ENCODE assay signal across 1 cellular context in the genomic region with DNA sequence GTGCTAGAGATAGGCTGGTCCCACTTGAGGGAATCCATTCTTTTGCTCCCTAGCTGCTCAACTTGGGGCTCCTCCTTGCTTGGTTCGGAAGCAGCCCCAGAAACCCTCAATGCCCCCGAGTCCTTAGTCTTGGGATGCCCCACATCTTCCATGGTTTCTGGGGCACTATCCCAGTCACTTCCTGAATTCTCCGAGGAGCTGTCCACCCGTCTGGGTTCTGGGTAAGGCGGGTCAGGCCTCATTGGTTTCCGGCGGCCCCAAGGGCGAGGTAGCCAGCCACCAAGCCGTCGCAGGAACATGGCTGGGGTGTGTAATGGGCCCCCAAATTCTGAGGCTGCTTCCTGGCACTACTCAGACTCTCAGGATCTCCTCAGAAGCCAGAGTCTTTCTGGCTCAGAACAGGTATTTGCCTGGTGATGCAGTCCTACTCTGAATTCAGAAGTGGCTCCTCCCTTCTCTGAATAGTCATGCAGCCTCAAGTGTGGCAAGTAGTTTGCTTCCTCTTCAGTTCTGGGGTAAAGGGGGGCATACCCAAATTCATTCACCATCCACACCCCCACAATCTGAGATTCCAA.
TF ChIP-seq lines count a peak whose summit lies in the region.

No MANE protein-coding gene starts in this region.

TF ChIP-seq in K562, 482 proteins besides CTCF, POLR2A, EP300 and RAD21 (continued from another document and continues in another):
- TF ChIP-seq, protein P1, sequence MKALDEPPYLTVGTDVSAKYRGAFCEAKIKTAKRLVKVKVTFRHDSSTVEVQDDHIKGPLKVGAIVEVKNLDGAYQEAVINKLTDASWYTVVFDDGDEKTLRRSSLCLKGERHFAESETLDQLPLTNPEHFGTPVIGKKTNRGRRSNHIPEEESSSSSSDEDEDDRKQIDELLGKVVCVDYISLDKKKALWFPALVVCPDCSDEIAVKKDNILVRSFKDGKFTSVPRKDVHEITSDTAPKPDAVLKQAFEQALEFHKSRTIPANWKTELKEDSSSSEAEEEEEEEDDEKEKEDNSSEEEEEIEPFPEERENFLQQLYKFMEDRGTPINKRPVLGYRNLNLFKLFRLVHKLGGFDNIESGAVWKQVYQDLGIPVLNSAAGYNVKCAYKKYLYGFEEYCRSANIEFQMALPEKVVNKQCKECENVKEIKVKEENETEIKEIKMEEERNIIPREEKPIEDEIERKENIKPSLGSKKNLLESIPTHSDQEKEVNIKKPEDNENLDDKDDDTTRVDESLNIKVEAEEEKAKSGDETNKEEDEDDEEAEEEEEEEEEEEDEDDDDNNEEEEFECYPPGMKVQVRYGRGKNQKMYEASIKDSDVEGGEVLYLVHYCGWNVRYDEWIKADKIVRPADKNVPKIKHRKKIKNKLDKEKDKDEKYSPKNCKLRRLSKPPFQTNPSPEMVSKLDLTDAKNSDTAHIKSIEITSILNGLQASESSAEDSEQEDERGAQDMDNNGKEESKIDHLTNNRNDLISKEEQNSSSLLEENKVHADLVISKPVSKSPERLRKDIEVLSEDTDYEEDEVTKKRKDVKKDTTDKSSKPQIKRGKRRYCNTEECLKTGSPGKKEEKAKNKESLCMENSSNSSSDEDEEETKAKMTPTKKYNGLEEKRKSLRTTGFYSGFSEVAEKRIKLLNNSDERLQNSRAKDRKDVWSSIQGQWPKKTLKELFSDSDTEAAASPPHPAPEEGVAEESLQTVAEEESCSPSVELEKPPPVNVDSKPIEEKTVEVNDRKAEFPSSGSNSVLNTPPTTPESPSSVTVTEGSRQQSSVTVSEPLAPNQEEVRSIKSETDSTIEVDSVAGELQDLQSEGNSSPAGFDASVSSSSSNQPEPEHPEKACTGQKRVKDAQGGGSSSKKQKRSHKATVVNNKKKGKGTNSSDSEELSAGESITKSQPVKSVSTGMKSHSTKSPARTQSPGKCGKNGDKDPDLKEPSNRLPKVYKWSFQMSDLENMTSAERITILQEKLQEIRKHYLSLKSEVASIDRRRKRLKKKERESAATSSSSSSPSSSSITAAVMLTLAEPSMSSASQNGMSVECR (CRISPR knock-in tag; IDR thresholded peaks at IDR 0.05), result peak; percentile 75; the same call in 1 of the 2 replicates
- no peak for TF ChIP-seq SLC30A9 (CRISPR knock-in tag; IDR thresholded peaks at IDR 0.05)
- TF ChIP-seq ETV6 (IDR thresholded peaks at IDR 0.05; ENCODE audit: borderline replicate concordance in 1 of 2, low read depth in 2 of 2, low read length in 1 of 2), result no peak
- TF ChIP-seq ETV6 (CRISPR knock-in tag; IDR thresholded peaks at IDR 0.05; ENCODE audit: borderline replicate concordance), result peak; percentile 6; the same call in 1 of the 2 replicates
- no peak for TF ChIP-seq SMAD2 (IDR thresholded peaks at IDR 0.05; ENCODE audit: low read depth, low read length)
- peak; percentile 53; the same call in 1 of the 2 replicates for TF ChIP-seq ZNF717 (CRISPR knock-in tag; IDR thresholded peaks at IDR 0.05)
- TF ChIP-seq NR2C2 (CRISPR knock-in tag; IDR thresholded peaks at IDR 0.05), result no peak
- no peak for TF ChIP-seq NR2C2 (tag; IDR thresholded peaks at IDR 0.05)
- no peak for TF ChIP-seq SMARCA5 (IDR thresholded peaks at IDR 0.05)
- no peak for TF ChIP-seq NFE2 (IDR thresholded peaks at IDR 0.05; ENCODE audit: low read depth)
- TF ChIP-seq BMI1 (IDR thresholded peaks at IDR 0.05; ENCODE audit: low read length), result no peak
- TF ChIP-seq, protein P2, sequence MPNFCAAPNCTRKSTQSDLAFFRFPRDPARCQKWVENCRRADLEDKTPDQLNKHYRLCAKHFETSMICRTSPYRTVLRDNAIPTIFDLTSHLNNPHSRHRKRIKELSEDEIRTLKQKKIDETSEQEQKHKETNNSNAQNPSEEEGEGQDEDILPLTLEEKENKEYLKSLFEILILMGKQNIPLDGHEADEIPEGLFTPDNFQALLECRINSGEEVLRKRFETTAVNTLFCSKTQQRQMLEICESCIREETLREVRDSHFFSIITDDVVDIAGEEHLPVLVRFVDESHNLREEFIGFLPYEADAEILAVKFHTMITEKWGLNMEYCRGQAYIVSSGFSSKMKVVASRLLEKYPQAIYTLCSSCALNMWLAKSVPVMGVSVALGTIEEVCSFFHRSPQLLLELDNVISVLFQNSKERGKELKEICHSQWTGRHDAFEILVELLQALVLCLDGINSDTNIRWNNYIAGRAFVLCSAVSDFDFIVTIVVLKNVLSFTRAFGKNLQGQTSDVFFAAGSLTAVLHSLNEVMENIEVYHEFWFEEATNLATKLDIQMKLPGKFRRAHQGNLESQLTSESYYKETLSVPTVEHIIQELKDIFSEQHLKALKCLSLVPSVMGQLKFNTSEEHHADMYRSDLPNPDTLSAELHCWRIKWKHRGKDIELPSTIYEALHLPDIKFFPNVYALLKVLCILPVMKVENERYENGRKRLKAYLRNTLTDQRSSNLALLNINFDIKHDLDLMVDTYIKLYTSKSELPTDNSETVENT (CRISPR knock-in tag; IDR thresholded peaks at IDR 0.05), result peak; percentile 16; the same call in 1 of the 2 replicates
- no peak for TF ChIP-seq ZNF785 (CRISPR knock-in tag; IDR thresholded peaks at IDR 0.05)
- TF ChIP-seq, protein P3, sequence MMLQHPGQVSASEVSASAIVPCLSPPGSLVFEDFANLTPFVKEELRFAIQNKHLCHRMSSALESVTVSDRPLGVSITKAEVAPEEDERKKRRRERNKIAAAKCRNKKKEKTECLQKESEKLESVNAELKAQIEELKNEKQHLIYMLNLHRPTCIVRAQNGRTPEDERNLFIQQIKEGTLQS (IDR thresholded peaks at IDR 0.05), result no peak
- TF ChIP-seq, protein P3 (CRISPR knock-in tag; conservative IDR thresholded peaks at IDR 0.05), result peak; percentile 28; the same call in 1 of the 2 replicates
- TF ChIP-seq FOXJ2 (tag; IDR thresholded peaks at IDR 0.05), result no peak
- no peak for TF ChIP-seq HNRNPLL (IDR thresholded peaks at IDR 0.05; ENCODE audit: low read depth, low read length, poor library complexity, severe bottlenecking)
- TF ChIP-seq, protein P4, sequence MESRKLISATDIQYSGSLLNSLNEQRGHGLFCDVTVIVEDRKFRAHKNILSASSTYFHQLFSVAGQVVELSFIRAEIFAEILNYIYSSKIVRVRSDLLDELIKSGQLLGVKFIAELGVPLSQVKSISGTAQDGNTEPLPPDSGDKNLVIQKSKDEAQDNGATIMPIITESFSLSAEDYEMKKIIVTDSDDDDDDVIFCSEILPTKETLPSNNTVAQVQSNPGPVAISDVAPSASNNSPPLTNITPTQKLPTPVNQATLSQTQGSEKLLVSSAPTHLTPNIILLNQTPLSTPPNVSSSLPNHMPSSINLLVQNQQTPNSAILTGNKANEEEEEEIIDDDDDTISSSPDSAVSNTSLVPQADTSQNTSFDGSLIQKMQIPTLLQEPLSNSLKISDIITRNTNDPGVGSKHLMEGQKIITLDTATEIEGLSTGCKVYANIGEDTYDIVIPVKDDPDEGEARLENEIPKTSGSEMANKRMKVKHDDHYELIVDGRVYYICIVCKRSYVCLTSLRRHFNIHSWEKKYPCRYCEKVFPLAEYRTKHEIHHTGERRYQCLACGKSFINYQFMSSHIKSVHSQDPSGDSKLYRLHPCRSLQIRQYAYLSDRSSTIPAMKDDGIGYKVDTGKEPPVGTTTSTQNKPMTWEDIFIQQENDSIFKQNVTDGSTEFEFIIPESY (CRISPR knock-in tag; IDR thresholded peaks at IDR 0.05), result 0 out of 2 replicates have a peak, but pooled peaks have one; percentile 5
- TF ChIP-seq, protein P5, sequence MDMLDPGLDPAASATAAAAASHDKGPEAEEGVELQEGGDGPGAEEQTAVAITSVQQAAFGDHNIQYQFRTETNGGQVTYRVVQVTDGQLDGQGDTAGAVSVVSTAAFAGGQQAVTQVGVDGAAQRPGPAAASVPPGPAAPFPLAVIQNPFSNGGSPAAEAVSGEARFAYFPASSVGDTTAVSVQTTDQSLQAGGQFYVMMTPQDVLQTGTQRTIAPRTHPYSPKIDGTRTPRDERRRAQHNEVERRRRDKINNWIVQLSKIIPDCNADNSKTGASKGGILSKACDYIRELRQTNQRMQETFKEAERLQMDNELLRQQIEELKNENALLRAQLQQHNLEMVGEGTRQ (CRISPR knock-in tag; IDR thresholded peaks at IDR 0.05), result no peak
- TF ChIP-seq NFYB (IDR thresholded peaks at IDR 0.05; ENCODE audit: extremely low read depth, insufficient read length), result no peak
- no peak for TF ChIP-seq TRIM28 (IDR thresholded peaks at IDR 0.05)
- TF ChIP-seq SMC3 (conservative IDR thresholded peaks at IDR 0.05; ENCODE audit: insufficient read depth, low read depth, low read length), result no peak
- TF ChIP-seq, protein P6, sequence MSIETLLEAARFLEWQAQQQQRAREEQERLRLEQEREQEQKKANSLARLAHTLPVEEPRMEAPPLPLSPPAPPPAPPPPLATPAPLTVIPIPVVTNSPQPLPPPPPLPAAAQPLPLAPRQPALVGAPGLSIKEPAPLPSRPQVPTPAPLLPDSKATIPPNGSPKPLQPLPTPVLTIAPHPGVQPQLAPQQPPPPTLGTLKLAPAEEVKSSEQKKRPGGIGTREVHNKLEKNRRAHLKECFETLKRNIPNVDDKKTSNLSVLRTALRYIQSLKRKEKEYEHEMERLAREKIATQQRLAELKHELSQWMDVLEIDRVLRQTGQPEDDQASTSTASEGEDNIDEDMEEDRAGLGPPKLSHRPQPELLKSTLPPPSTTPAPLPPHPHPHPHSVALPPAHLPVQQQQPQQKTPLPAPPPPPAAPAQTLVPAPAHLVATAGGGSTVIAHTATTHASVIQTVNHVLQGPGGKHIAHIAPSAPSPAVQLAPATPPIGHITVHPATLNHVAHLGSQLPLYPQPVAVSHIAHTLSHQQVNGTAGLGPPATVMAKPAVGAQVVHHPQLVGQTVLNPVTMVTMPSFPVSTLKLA (conservative IDR thresholded peaks at IDR 0.05), result no peak
- no peak for TF ChIP-seq SMARCB1 (IDR thresholded peaks at IDR 0.05; ENCODE audit: insufficient read length, low read depth)
- no peak for TF ChIP-seq WHSC1 (IDR thresholded peaks at IDR 0.05; ENCODE audit: low read length)
- TF ChIP-seq ZNF699 (CRISPR knock-in tag; IDR thresholded peaks at IDR 0.05; ENCODE audit: insufficient replicate concordance), result no peak
- no peak for TF ChIP-seq KDM5B (IDR thresholded peaks at IDR 0.05; ENCODE audit: insufficient replicate concordance, low read depth, low read length)
- TF ChIP-seq ZNF175 (CRISPR knock-in tag; IDR thresholded peaks at IDR 0.05; ENCODE audit: low read depth), result peak; percentile 43; the same call in 1 of the 2 replicates
- TF ChIP-seq, protein P7, sequence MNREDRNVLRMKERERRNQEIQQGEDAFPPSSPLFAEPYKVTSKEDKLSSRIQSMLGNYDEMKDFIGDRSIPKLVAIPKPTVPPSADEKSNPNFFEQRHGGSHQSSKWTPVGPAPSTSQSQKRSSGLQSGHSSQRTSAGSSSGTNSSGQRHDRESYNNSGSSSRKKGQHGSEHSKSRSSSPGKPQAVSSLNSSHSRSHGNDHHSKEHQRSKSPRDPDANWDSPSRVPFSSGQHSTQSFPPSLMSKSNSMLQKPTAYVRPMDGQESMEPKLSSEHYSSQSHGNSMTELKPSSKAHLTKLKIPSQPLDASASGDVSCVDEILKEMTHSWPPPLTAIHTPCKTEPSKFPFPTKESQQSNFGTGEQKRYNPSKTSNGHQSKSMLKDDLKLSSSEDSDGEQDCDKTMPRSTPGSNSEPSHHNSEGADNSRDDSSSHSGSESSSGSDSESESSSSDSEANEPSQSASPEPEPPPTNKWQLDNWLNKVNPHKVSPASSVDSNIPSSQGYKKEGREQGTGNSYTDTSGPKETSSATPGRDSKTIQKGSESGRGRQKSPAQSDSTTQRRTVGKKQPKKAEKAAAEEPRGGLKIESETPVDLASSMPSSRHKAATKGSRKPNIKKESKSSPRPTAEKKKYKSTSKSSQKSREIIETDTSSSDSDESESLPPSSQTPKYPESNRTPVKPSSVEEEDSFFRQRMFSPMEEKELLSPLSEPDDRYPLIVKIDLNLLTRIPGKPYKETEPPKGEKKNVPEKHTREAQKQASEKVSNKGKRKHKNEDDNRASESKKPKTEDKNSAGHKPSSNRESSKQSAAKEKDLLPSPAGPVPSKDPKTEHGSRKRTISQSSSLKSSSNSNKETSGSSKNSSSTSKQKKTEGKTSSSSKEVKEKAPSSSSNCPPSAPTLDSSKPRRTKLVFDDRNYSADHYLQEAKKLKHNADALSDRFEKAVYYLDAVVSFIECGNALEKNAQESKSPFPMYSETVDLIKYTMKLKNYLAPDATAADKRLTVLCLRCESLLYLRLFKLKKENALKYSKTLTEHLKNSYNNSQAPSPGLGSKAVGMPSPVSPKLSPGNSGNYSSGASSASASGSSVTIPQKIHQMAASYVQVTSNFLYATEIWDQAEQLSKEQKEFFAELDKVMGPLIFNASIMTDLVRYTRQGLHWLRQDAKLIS (CRISPR knock-in tag; IDR thresholded peaks at IDR 0.05), result 0 out of 2 replicates have a peak, but pooled peaks have one; percentile 4
- TF ChIP-seq CHD2 (IDR thresholded peaks at IDR 0.05; ENCODE audit: low read depth, low read length), result no peak
- TF ChIP-seq, protein P8, sequence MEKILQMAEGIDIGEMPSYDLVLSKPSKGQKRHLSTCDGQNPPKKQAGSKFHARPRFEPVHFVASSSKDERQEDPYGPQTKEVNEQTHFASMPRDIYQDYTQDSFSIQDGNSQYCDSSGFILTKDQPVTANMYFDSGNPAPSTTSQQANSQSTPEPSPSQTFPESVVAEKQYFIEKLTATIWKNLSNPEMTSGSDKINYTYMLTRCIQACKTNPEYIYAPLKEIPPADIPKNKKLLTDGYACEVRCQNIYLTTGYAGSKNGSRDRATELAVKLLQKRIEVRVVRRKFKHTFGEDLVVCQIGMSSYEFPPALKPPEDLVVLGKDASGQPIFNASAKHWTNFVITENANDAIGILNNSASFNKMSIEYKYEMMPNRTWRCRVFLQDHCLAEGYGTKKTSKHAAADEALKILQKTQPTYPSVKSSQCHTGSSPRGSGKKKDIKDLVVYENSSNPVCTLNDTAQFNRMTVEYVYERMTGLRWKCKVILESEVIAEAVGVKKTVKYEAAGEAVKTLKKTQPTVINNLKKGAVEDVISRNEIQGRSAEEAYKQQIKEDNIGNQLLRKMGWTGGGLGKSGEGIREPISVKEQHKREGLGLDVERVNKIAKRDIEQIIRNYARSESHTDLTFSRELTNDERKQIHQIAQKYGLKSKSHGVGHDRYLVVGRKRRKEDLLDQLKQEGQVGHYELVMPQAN (IDR thresholded peaks at IDR 0.05; ENCODE audit: borderline replicate concordance), result peak; percentile 83
- no peak for TF ChIP-seq POLR2H (tag; IDR thresholded peaks at IDR 0.05; ENCODE audit: low read depth)
- TF ChIP-seq ZFP1 (CRISPR knock-in tag; IDR thresholded peaks at IDR 0.05), result no peak
- TF ChIP-seq FOXK1 (CRISPR knock-in tag; IDR thresholded peaks at IDR 0.05; ENCODE audit: borderline replicate concordance), result no peak
